8 cellular contexts compared by ENCODE assay signal in genomic region chrX:19990519-19991349, GRCh38. TPM values are rescaled to one million over a fixed set of nuclear protein-coding genes. Genes with fewer than 3 reads are reported as not detected.
A peak's percentile ranks its signal among the peaks of the same experiment; 100 is the strongest.
DNase-seq lines count a peak whose midpoint lies in the region; ATAC-seq, FAIRE-seq and TF ChIP-seq lines count a peak whose summit lies in the region.

TSS of gene BCLAF3 (minus strand) at chrX:19991061. CDS start at chrX:19970264, 20,797 bp downstream.

- peak; percentile 55 for DNase-seq in AG04450 (ENCODE audit: low read depth, low spot score)
- peak; percentile 82 for DNase-seq in NCI-H2171 treated with DMSO at 0.1 percent for 48 hours (lab: John Stamatoyannopoulos, UW)
- peak; percentile 53 for DNase-seq in bronchial epithelial cell (ENCODE audit: low read depth)
- peak; percentile 76 for DNase-seq in iris pigment epithelial cell (ENCODE audit: low read depth)
- DNase-seq in stimulated activated CD4-positive, alpha-beta T cell treated with anti-CD3 and anti-CD28 coated beads, Interleukin-12 subunit alpha, Interleukin-12 subunit beta, amount 100 ng/mL, for 4 hours = peak; percentile 84

- no peaks in the 10 kb centered on the region for H3K36me3 ChIP-seq in bronchial epithelial cell (ENCODE audit: control insufficient read depth, insufficient read depth, low read length)

- no peak within 1 kb of the TSS for H3K27ac ChIP-seq in AG04450 (ENCODE audit: low read depth, low read length)

- peak within 1 kb of the TSS; percentile 68 for H3K4me3 ChIP-seq in AG04450 (ENCODE audit: low read depth, low read length)
- peak within 1 kb of the TSS; percentile 69 for H3K4me3 ChIP-seq in WI38 (ENCODE audit: low read depth, low read length)
- peak within 1 kb of the TSS; percentile 64 for H3K4me3 ChIP-seq in bronchial epithelial cell (ENCODE audit: low read depth, low read length)

- no peak for FAIRE-seq in bronchial epithelial cell (lab: Jason Lieb, UNC)

- POLR2A ChIA-PET in AG04450 (lab: Yijun Ruan, JAX) = no interaction called here

- TF ChIP-seq CTCF in AG04450 (IDR thresholded peaks at IDR 0.05; ENCODE audit: low read depth, low read length) (peak; percentile 60), WI38 (IDR thresholded peaks at IDR 0.05; ENCODE audit: low read depth, low read length) (peak; percentile 60), bronchial epithelial cell (IDR thresholded peaks at IDR 0.05; ENCODE audit: insufficient read depth, low read length, severe bottlenecking) (peak; percentile 71)

- peak; percentile 87 for ATAC-seq in GM18868 (IDR thresholded peaks at IDR 0.05; ENCODE audit: unreplicated experiment)
- peak; percentile 94 for ATAC-seq in HG03103 (IDR thresholded peaks at IDR 0.05; ENCODE audit: low read depth, unreplicated experiment)

- CTCF ChIA-PET in AG04450 (lab: Charles Lee) = interaction anchor here (0.6 to 1.1 kb wide), 5 partner anchors 10 to 86 kb away, joined by 3 to 11 read pairs (median 4); no protein-coding TSS in a partner anchor

- no peaks in the 10 kb centered on the region for H3K9me3 ChIP-seq in AG04450 (ENCODE audit: control insufficient read depth, insufficient read depth, low read length)

- no peaks in the 10 kb centered on the region for H3K27me3 ChIP-seq in AG04450 (ENCODE audit: control insufficient read depth, insufficient read depth, low read length)
- no peaks in the 10 kb centered on the region for H3K27me3 ChIP-seq in bronchial epithelial cell (ENCODE audit: control insufficient read depth, insufficient read depth, low read length)

RNA-seq across cellular contexts. Expression of gene BCLAF3, which starts in this region (rescaled TPM):
- 2.5 and 2.8 TPM in 2 replicates for polyA plus RNA-seq in AG04450 (2011; rRNA removed)
- polyA minus RNA-seq in AG04450 (2011; rRNA and poly(A)+ RNA removed) = 2.0 and 2.3 TPM in 2 replicates
- 3.4 and 5.6 TPM in 2 replicates for total RNA-seq in bronchial epithelial cell
